ENCODE assay signal across 30 cellular contexts in the genomic region with DNA sequence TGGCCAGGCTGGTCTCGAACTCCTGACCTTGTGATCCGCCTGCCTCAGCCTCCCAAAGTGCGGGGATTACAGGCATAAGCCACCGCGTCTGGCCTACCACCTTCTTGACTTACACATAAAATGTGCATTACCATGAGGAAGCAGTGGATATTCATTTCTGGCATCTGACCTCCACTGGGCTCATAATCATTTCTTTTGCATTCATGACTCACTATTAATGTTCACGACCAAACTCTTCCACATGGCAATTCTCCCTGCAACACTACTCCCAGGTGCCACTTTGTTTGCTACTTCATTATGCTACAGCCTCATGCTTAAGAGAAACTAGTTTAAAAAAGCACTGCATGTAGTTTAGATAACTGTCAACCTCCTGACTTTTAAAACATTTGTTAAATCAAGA. TPM values are rescaled to one million over a fixed set of nuclear protein-coding genes. Genes with fewer than 3 reads are reported as not detected.
"Had no signal": no experiment of that assay in that cellular context is flagged by ENCODE, and none has a peak within 500 bp of the region (broad histone marks: within the 10 kb centered on the region; RNA-seq: fewer than 3 reads in every experiment).

No MANE protein-coding gene starts in this region.

- H3K4me3 Mint-ChIP-seq: activated CD8-positive, alpha-beta T cell treated with anti-CD3 and anti-CD28 coated beads, Interleukin-2, amount 10 ng/mL, durations not matched to agents 7 days and 5 days; activated naive CD8-positive, alpha-beta T cell treated with anti-CD3 and anti-CD28 coated beads, Interleukin-2, amount 50 U/mL, for 24 hours; WTC11 had no signal

- H3K9me3 Mint-ChIP-seq: activated naive CD8-positive, alpha-beta T cell treated with anti-CD3 and anti-CD28 coated beads, Interleukin-2, amount 50 U/mL, for 24 hours had no signal

- H3K27ac ChIP-seq: ascending aorta, body of pancreas, KMS-11, SJSA1 had no signal

- H3K27me3 ChIP-seq: ascending aorta, body of pancreas, MG63, Peyer's patch, SJSA1 had no signal

- ATAC-seq: activated CD8-positive, alpha-beta T cell treated with anti-CD3 and anti-CD28 coated beads, Interleukin-2, amount 10 ng/mL, durations not matched to agents 7 days and 5 days; activated naive CD8-positive, alpha-beta T cell treated with anti-CD3 and anti-CD28 coated beads, Interleukin-2, amount 50 U/mL, for 24 hours; body of pancreas; SK-N-SH treated with all-trans-retinoic acid at 6 μM for 48 hours; WTC11 had no signal

- H3K9me3 ChIP-seq: ascending aorta, body of pancreas, MG63, Peyer's patch, SJSA1 had no signal

- H3K36me3 ChIP-seq: MG63, SJSA1 had no signal

- H3K4me3 ChIP-seq: ascending aorta, body of pancreas, MG63, Peyer's patch, SJSA1 had no signal

- H3K9ac ChIP-seq: KMS-11 had no signal

- H3K4me1 ChIP-seq: ascending aorta, body of pancreas, SJSA1 had no signal

- H3K27me3 Mint-ChIP-seq: activated naive CD8-positive, alpha-beta T cell treated with anti-CD3 and anti-CD28 coated beads, Interleukin-2, amount 50 U/mL, for 24 hours had no signal

- DNase-seq: activated CD4-positive, alpha-beta T cell treated with anti-CD3 and anti-CD28 coated beads for 48 hours; activated CD4-positive, alpha-beta T cell treated with anti-CD3 and anti-CD28 coated beads, Interleukin-2, amount 50 U/mL, for 4 hours; activated CD4-positive, CD25-positive, alpha-beta regulatory T cell treated with anti-CD3 and anti-CD28 coated beads, Interleukin-2, amount 50 U/mL, for 72 hours; activated CD8-positive, alpha-beta memory T cell treated with anti-CD3 and anti-CD28 coated beads, Interleukin-2, amount 50 U/mL, for 48 hours; activated CD8-positive, alpha-beta T cell treated with anti-CD3 and anti-CD28 coated beads, Interleukin-2, amount 10 ng/mL, durations not matched to agents 7 days and 5 days; activated naive CD4-positive, alpha-beta T cell treated with anti-CD3 and anti-CD28 coated beads, Interleukin-2, amount 50 U/mL, for 16 hours; activated naive CD8-positive, alpha-beta T cell treated with anti-CD3 and anti-CD28 coated beads, Interleukin-2, amount 50 U/mL, for 24 hours; activated T-cell treated with anti-CD3 and anti-CD28 coated beads, Interleukin-2, amount 50 U/mL, for 1 hour; amniotic stem cell; body of pancreas; MG63; MV-4-11; NCI-H1092 treated with DMSO at 0.1 percent for 48 hours; NCI-H1417 treated with DMSO at 0.1 percent for 48 hours; NCI-H1694; NCI-H2029; NCI-H2107; NCI-H2171 treated with DMSO at 0.1 percent for 48 hours; NCI-H226; NCI-H526; NCI-H82; OCI-M1; Peyer's patch; SHP77; SW 1271 had no signal

- H3K4me2 ChIP-seq: KMS-11 had no signal

- H3K27ac Mint-ChIP-seq: activated CD8-positive, alpha-beta T cell treated with anti-CD3 and anti-CD28 coated beads, Interleukin-2, amount 10 ng/mL, durations not matched to agents 7 days and 5 days; activated naive CD8-positive, alpha-beta T cell treated with anti-CD3 and anti-CD28 coated beads, Interleukin-2, amount 50 U/mL, for 24 hours had no signal

RNA-seq across cellular contexts. Expression of a gene that starts 22.7 kb away (rescaled TPM):
- total RNA-seq: SJSA1 had no signal
